Comparison of ENCODE assay signal across 17 cellular contexts in the genomic region with DNA sequence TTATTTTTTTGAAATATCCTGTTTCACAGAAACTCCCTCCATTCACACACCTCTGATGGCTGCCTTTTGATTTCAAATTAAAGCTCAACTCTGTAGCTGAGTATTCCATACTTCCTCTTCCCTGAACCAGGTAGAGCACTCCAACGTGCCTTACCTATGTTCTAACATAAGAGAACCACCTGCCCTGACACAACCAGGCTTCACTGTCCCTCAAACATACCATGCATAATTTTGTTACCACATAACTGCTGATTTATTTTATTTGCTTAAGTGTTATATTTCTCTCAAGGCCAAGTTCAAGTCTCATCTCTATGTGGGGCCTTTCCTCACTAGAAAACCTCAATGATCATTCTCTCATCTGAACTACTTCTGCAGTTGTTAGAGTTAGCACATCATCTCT.
DNase-seq lines count a peak whose midpoint lies in the region; ATAC-seq and TF ChIP-seq lines count a peak whose summit lies in the region.
"Had no signal": no experiment of that assay in that cellular context is flagged by ENCODE, and none has a peak within 500 bp of the region (broad histone marks: within the 10 kb centered on the region; RNA-seq: fewer than 3 reads in every experiment).

No MANE protein-coding gene starts in this region.

- H3K36me3 ChIP-seq in PC-9 (ENCODE audit: low read depth) = 0 out of 2 replicates have a peak, but pooled peaks cover 9% of the 10 kb centered on the region
- H3K36me3 ChIP-seq: BE2C had no signal

- POLR2A ChIA-PET in PC-9 (lab: Charles Lee; ENCODE audit: unreplicated experiment) = interaction anchor here (0.5 to 0.8 kb wide), 3 partner anchors 12 to 34 kb away, joined by 3 to 12 read pairs (median 7); no protein-coding TSS in a partner anchor

- TF ChIP-seq CTCF in Calu3 (IDR thresholded peaks at IDR 0.05; ENCODE audit: unreplicated experiment) = no peak
- no peak for TF ChIP-seq CTCF in PC-9 (conservative IDR thresholded peaks at IDR 0.05)
- TF ChIP-seq CTCF in choroid plexus epithelial cell (conservative IDR thresholded peaks at IDR 0.05; ENCODE audit: low read depth, low read length) = no peak

- H3K9me3 ChIP-seq in PC-9 (ENCODE audit: insufficient read depth, low read depth) = peaks cover 46% of the 10 kb centered on the region
- H3K9me3 ChIP-seq: BE2C had no signal

- H2AFZ ChIP-seq in PC-9 = no peak overlapping the region

- no peaks in the 10 kb centered on the region for H3K27me3 Mint-ChIP-seq in Calu3 (ENCODE audit: unreplicated experiment)
- peaks cover 0 to 8% of the 10 kb centered on the region in 2 donors for H3K27me3 Mint-ChIP-seq in natural killer cell treated with Interleukin-12 subunit alpha and Interleukin-12 subunit beta and Interleukin-15 and Interleukin-18, amount 100 ng/mL, for 72 hours

- ATAC-seq in GM21367 (IDR thresholded peaks at IDR 0.05; ENCODE audit: unreplicated experiment) = no peak
- ATAC-seq in natural killer cell treated with Interleukin-12 subunit alpha and Interleukin-12 subunit beta and Interleukin-15 and Interleukin-18, amount 100 ng/mL, for 72 hours = no peak

- H3K27ac Mint-ChIP-seq in Calu3 (ENCODE audit: unreplicated experiment) = peak overlapping the region; percentile 42
- H3K27ac Mint-ChIP-seq in natural killer cell treated with Interleukin-12 subunit alpha and Interleukin-12 subunit beta and Interleukin-15 and Interleukin-18, amount 100 ng/mL, for 72 hours = no peak overlapping the region
- H3K27ac Mint-ChIP-seq: CD4-positive, CD25-positive, alpha-beta regulatory T cell; CD8-positive, alpha-beta memory T cell had no signal

- CTCF ChIA-PET in Calu3 (lab: Charles Lee) = interaction anchor here (1.7 to 2.4 kb wide), 2 partner anchors 18 to 33 kb away, joined by 3 to 6 read pairs; no protein-coding TSS in a partner anchor
- CTCF ChIA-PET in PC-9 (lab: Charles Lee) = no interaction called here

- no peaks in the 10 kb centered on the region for H4K20me1 ChIP-seq in PC-9 (ENCODE audit: insufficient read depth)

- intact Hi-C loops in Calu3 (cut with micrococcal nuclease; ENCODE audit: unreplicated experiment) (no loop called here), PC-9 (cut with micrococcal nuclease; ENCODE audit: unreplicated experiment) (no loop called here)

- no peaks in the 10 kb centered on the region for H3K9me2 ChIP-seq in PC-9 (ENCODE audit: insufficient read depth)

- H3K9me3 Mint-ChIP-seq in Calu3 (ENCODE audit: low read depth, unreplicated experiment) = no peaks in the 10 kb centered on the region
- H3K9me3 Mint-ChIP-seq in natural killer cell treated with Interleukin-12 subunit alpha and Interleukin-12 subunit beta and Interleukin-15 and Interleukin-18, amount 100 ng/mL, for 72 hours = peaks cover 6% of the 10 kb centered on the region
- H3K9me3 Mint-ChIP-seq: CD8-positive, alpha-beta memory T cell; H9 had no signal

- BruUV-seq in Calu3 (replicated peaks; lab: Mats Ljungman, UMichigan) (no TSS peak), PC-9 (replicated peaks; lab: Mats Ljungman, UMichigan) (no TSS peak)

- no peak overlapping the region for H3K4me3 Mint-ChIP-seq in Calu3 (ENCODE audit: low read depth, unreplicated experiment)
- H3K4me3 Mint-ChIP-seq in natural killer cell treated with Interleukin-12 subunit alpha and Interleukin-12 subunit beta and Interleukin-15 and Interleukin-18, amount 100 ng/mL, for 72 hours = no peak overlapping the region
- H3K4me3 Mint-ChIP-seq: CD4-positive, CD25-positive, alpha-beta regulatory T cell; CD8-positive, alpha-beta memory T cell; H9 had no signal

- no peak overlapping the region for H3K4me2 ChIP-seq in PC-9

- no peaks in the 10 kb centered on the region for H3K36me3 Mint-ChIP-seq in Calu3 (ENCODE audit: insufficient read depth, unreplicated experiment)
- no peaks in the 10 kb centered on the region for H3K36me3 Mint-ChIP-seq in natural killer cell treated with Interleukin-12 subunit alpha and Interleukin-12 subunit beta and Interleukin-15 and Interleukin-18, amount 100 ng/mL, for 72 hours
- H3K36me3 Mint-ChIP-seq: CD4-positive, CD25-positive, alpha-beta regulatory T cell; CD8-positive, alpha-beta memory T cell had no signal

- no peak overlapping the region for H3K4me3 ChIP-seq in PC-9
- H3K4me3 ChIP-seq in choroid plexus epithelial cell (ENCODE audit: low read depth, low read length) = no peak overlapping the region

- DNase-seq in Calu3 (no peak), PC-9 (peak; percentile 36 to 44), choroid plexus epithelial cell (ENCODE audit: low read depth) (peak; percentile 19), iris pigment epithelial cell (ENCODE audit: low read depth) (peak; percentile 27), DMS79 (lab: John Stamatoyannopoulos, UW) (no peak)
- DNase-seq in activated CD4-positive, alpha-beta T cell treated with anti-CD3 and anti-CD28 coated beads, Interleukin-2, amount 50 U/mL, for 4 hours = no peak
- DNase-seq in natural killer cell treated with Interleukin-12 subunit alpha and Interleukin-12 subunit beta and Interleukin-15 and Interleukin-18, amount 100 ng/mL, for 72 hours (ENCODE audit: low spot score) = no peak
- DNase-seq: ACHN; BE2C; C1 segment of cervical spinal cord; CD4-positive, CD25-positive, alpha-beta regulatory T cell; CD8-positive, alpha-beta memory T cell; COR-L47; GDM1; GOT3; H9 had no signal

- H3K79me2 ChIP-seq in PC-9 (ENCODE audit: low read depth) = no peaks in the 10 kb centered on the region

- H3F3A ChIP-seq in PC-9 (ENCODE audit: insufficient read depth, low read depth) = peaks cover 49% of the 10 kb centered on the region

- H3K27ac ChIP-seq in PC-9 = peak overlapping the region; percentile 98

- H3K27me3 ChIP-seq in PC-9 (ENCODE audit: insufficient read depth, low read depth) = no peaks in the 10 kb centered on the region
- H3K27me3 ChIP-seq: BE2C had no signal

- H3K4me1 Mint-ChIP-seq in Calu3 (ENCODE audit: low read depth, unreplicated experiment) = peaks cover 67% of the 10 kb centered on the region
- H3K4me1 Mint-ChIP-seq in natural killer cell treated with Interleukin-12 subunit alpha and Interleukin-12 subunit beta and Interleukin-15 and Interleukin-18, amount 100 ng/mL, for 72 hours (ENCODE audit: low read depth in 2 of 2) = no peaks in the 10 kb centered on the region
- H3K4me1 Mint-ChIP-seq: CD4-positive, CD25-positive, alpha-beta regulatory T cell; CD8-positive, alpha-beta memory T cell had no signal

- peaks cover 69% of the 10 kb centered on the region for H3K4me1 ChIP-seq in PC-9 (replicated peaks; ENCODE audit: insufficient read depth)
- H3K4me1 ChIP-seq: BE2C had no signal

Comparison
In these comparisons a context has a peak if more than half of its experiments do, and no peak if none do; other contexts are left out.
1. DNase-seq: peak in PC-9 (2 of 2), choroid plexus epithelial cell (single experiment) and iris pigment epithelial cell (single experiment); none in Calu3 (single experiment), activated CD4-positive, alpha-beta T cell treated with anti-CD3 and anti-CD28 coated beads, Interleukin-2, amount 50 U/mL, for 4 hours (0 of 2), natural killer cell treated with Interleukin-12 subunit alpha and Interleukin-12 subunit beta and Interleukin-15 and Interleukin-18, amount 100 ng/mL, for 72 hours (single experiment) and DMS79 (single experiment).